Comparison of ENCODE assay signal across 22 cellular contexts in the genomic region with DNA sequence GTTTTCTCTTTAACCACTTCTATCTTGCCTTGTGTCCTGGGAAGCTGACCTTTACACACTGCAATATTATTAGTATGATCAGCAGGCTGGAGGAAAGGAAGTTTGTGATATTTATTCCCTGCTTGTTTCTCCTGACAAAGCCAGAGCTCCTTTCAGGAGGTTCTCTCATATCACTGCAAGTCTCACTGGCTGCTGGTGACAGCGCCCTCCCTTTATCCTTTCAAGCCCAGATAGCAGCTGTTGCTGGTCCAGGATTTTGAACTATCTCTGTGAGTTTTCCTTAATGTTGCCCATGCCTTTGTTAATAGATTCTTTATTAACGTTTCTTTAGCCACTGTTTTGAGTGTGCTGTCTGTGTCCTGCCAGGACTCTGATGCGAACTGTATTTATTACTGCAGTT.
DNase-seq lines count a peak whose midpoint lies in the region; ATAC-seq and TF ChIP-seq lines count a peak whose summit lies in the region.
"Had no signal": no experiment of that assay in that cellular context is flagged by ENCODE, and none has a peak within 500 bp of the region (broad histone marks: within the 10 kb centered on the region; RNA-seq: fewer than 3 reads in every experiment).

No MANE protein-coding gene starts in this region.

- no peak overlapping the region for H3K4ac ChIP-seq in H9 (ENCODE audit: low read depth, low read length)

- H3T11ph ChIP-seq in H9 (ENCODE audit: low read length), result no peak overlapping the region

- no peak overlapping the region for H4K91ac ChIP-seq in H9 (ENCODE audit: insufficient read length, low read depth, low read length)

- H3K4me3 ChIP-seq in WERI-Rb-1 (ENCODE audit: low read depth, low read length), result no peak overlapping the region
- no peak overlapping the region for H3K4me3 ChIP-seq in smooth muscle cell
- H3K4me3 ChIP-seq: GM23248 had no signal

- H3K4me3 Mint-ChIP-seq in H9 (no peak overlapping the region), nephron (no peak overlapping the region)
- H3K4me3 Mint-ChIP-seq in activated naive CD4-positive, alpha-beta T cell treated with anti-CD3 and anti-CD28 coated beads, Interleukin-2, amount 10 ng/mL, durations not matched to agents 7 days and 5 days, result no peak overlapping the region
- H3K4me3 Mint-ChIP-seq: B cell; CD14-positive monocyte; CD8-positive, alpha-beta memory T cell had no signal

- H3K4me2 ChIP-seq in H9 (ENCODE audit: insufficient read depth, insufficient read length, low read length) (no peak overlapping the region), smooth muscle cell (no peak overlapping the region)

- H3K27me3 Mint-ChIP-seq in H9 (ENCODE audit: low read depth) (no peaks in the 10 kb centered on the region; the same call in 1 of the 2 replicates), nephron (ENCODE audit: low read depth) (no peaks in the 10 kb centered on the region)
- no peaks in the 10 kb centered on the region for H3K27me3 Mint-ChIP-seq in activated naive CD4-positive, alpha-beta T cell treated with anti-CD3 and anti-CD28 coated beads, Interleukin-2, amount 10 ng/mL, durations not matched to agents 7 days and 5 days
- H3K27me3 Mint-ChIP-seq: B cell; CD8-positive, alpha-beta memory T cell had no signal

- peak overlapping the region; percentile 10 for H2AFZ ChIP-seq in H9 (ENCODE audit: low read length)
- H2AFZ ChIP-seq in smooth muscle cell (ENCODE audit: low read depth), result peak overlapping the region; percentile 20
- H2AFZ ChIP-seq: GM23248 had no signal

- no peak for TF ChIP-seq CTCF in H9 (conservative IDR thresholded peaks at IDR 0.05)
- no peak for TF ChIP-seq CTCF in WERI-Rb-1 (IDR thresholded peaks at IDR 0.05; ENCODE audit: low read depth, low read length)
- TF ChIP-seq CTCF in nephron (IDR thresholded peaks at IDR 0.05; ENCODE audit: unreplicated experiment in 3 of 3), result no peak
- TF ChIP-seq CTCF in smooth muscle cell (IDR thresholded peaks at IDR 0.05; ENCODE audit: borderline replicate concordance, insufficient read depth, poor library complexity, severe bottlenecking), result no peak

- no CpG with 5 or more reads among the region's 3 CpGs for WGBS in H9 (ENCODE audit: extremely low coverage, insufficient read length, low lambda C conversion rate)
- 52% methylated on average over 3 of the region's 3 CpGs for WGBS in smooth muscle cell (ENCODE audit: low lambda C conversion rate)

- H3K27ac Mint-ChIP-seq in H9 (no peak overlapping the region), nephron (peak overlapping the region in 2 of 3 experiments; percentile 20 to 57)
- H3K27ac Mint-ChIP-seq in activated naive CD4-positive, alpha-beta T cell treated with anti-CD3 and anti-CD28 coated beads, Interleukin-2, amount 10 ng/mL, durations not matched to agents 7 days and 5 days, result no peak overlapping the region
- H3K27ac Mint-ChIP-seq: B cell; CD14-positive monocyte; CD8-positive, alpha-beta memory T cell had no signal

- H3K14ac ChIP-seq in H9 (ENCODE audit: insufficient read depth, low read length), result no peak overlapping the region

- H3K79me2 ChIP-seq in H9 (ENCODE audit: insufficient read depth, low read length), result no peaks in the 10 kb centered on the region
- H3K79me2 ChIP-seq in smooth muscle cell (ENCODE audit: low read depth), result no peaks in the 10 kb centered on the region

- H2BK120ac ChIP-seq in H9 (ENCODE audit: low read depth, low read length, poor library complexity, severe bottlenecking), result no peak overlapping the region

- DNase-seq in H9 (no peak), WERI-Rb-1 (peak; percentile 13), smooth muscle cell (lab: John Stamatoyannopoulos, UW; ENCODE audit: unreplicated experiment) (no peak)
- DNase-seq in activated naive CD4-positive, alpha-beta T cell treated with anti-CD3 and anti-CD28 coated beads, Interleukin-2, amount 10 ng/mL, durations not matched to agents 7 days and 5 days, result no peak
- no peak for DNase-seq in NK-92 treated with Interleukin-12 subunit alpha and Interleukin-12 subunit beta, amount 100 ng/mL, for 24 hours (lab: John Stamatoyannopoulos, UW)
- DNase-seq: Calu3; CD8-positive, alpha-beta memory T cell; GM23248; HCEC 1CT; NCI-H1092; NCI-H1417 treated with DMSO at 0.1 percent for 48 hours; NCI-H187; NCI-H2107; NCI-H524; NCI-H748 treated with DMSO at 0.1 percent for 48 hours; RPMI8226; SHP77; T-helper 1 cell had no signal

- H3K36me3 Mint-ChIP-seq in H9 (ENCODE audit: insufficient read depth in 1 of 3, low read depth in 3 of 3) (no peaks in the 10 kb centered on the region), nephron (ENCODE audit: low read depth) (no peaks in the 10 kb centered on the region)
- H3K36me3 Mint-ChIP-seq in activated naive CD4-positive, alpha-beta T cell treated with anti-CD3 and anti-CD28 coated beads, Interleukin-2, amount 10 ng/mL, durations not matched to agents 7 days and 5 days, result no peaks in the 10 kb centered on the region
- H3K36me3 Mint-ChIP-seq: CD14-positive monocyte; CD8-positive, alpha-beta memory T cell had no signal

- H3K18ac ChIP-seq in H9 (ENCODE audit: insufficient read length, low read depth, low read length), result no peak overlapping the region

- H4K5ac ChIP-seq in H9 (ENCODE audit: insufficient read length, low read depth, low read length), result no peak overlapping the region

- no peak overlapping the region for H3K56ac ChIP-seq in H9 (ENCODE audit: insufficient read length, low read depth, low read length)

- H3K36me3 ChIP-seq in WERI-Rb-1 (no peaks in the 10 kb centered on the region), smooth muscle cell (ENCODE audit: low read depth) (no peaks in the 10 kb centered on the region)

- no peak overlapping the region for H2BK12ac ChIP-seq in H9 (ENCODE audit: insufficient read length, low read depth, low read length)

- H3K27ac ChIP-seq in H9 (ENCODE audit: insufficient read length, low read depth, low read length), result no peak overlapping the region
- no peak overlapping the region for H3K27ac ChIP-seq in WERI-Rb-1
- H3K27ac ChIP-seq in smooth muscle cell (ENCODE audit: low read depth), result no peak overlapping the region
- H3K27ac ChIP-seq: GM23248 had no signal

- no peak overlapping the region for H3K9ac ChIP-seq in H9 (ENCODE audit: extremely low read depth, insufficient read length, low read length)
- no peak overlapping the region for H3K9ac ChIP-seq in smooth muscle cell (ENCODE audit: low read depth)
- H3K9ac ChIP-seq: GM23248 had no signal

- no peak overlapping the region for H4K8ac ChIP-seq in H9 (replicated peaks; ENCODE audit: insufficient read length, low read depth, low read length)

- no peaks in the 10 kb centered on the region for H3K23me2 ChIP-seq in H9 (ENCODE audit: insufficient read length, low read depth, low read length, poor library complexity, severe bottlenecking)

- ATAC-seq in HG02884 (IDR thresholded peaks at IDR 0.05; ENCODE audit: unreplicated experiment), result no peak

- H3K4me1 Mint-ChIP-seq in H9, result no peaks in the 10 kb centered on the region
- H3K4me1 Mint-ChIP-seq in nephron, result peaks cover 11% of the 10 kb centered on the region
- no peaks in the 10 kb centered on the region for H3K4me1 Mint-ChIP-seq in activated naive CD4-positive, alpha-beta T cell treated with anti-CD3 and anti-CD28 coated beads, Interleukin-2, amount 10 ng/mL, durations not matched to agents 7 days and 5 days
- H3K4me1 Mint-ChIP-seq: B cell; CD14-positive monocyte; CD8-positive, alpha-beta memory T cell had no signal

- H3K9me3 Mint-ChIP-seq in H9, result no peaks in the 10 kb centered on the region
- no peaks in the 10 kb centered on the region for H3K9me3 Mint-ChIP-seq in nephron
- H3K9me3 Mint-ChIP-seq in activated naive CD4-positive, alpha-beta T cell treated with anti-CD3 and anti-CD28 coated beads, Interleukin-2, amount 10 ng/mL, durations not matched to agents 7 days and 5 days, result no peaks in the 10 kb centered on the region

- no peak overlapping the region for H2BK20ac ChIP-seq in H9 (ENCODE audit: low read depth, low read length, poor library complexity, severe bottlenecking)

- H3K27me3 ChIP-seq in H9 (ENCODE audit: insufficient read depth, low read length), result no peaks in the 10 kb centered on the region
- no peaks in the 10 kb centered on the region for H3K27me3 ChIP-seq in WERI-Rb-1 (ENCODE audit: insufficient read depth, low read depth, severe bottlenecking)
- no peaks in the 10 kb centered on the region for H3K27me3 ChIP-seq in smooth muscle cell (ENCODE audit: low read depth)

- no peak overlapping the region for H2AK5ac ChIP-seq in H9 (ENCODE audit: insufficient read length, low read length)

- no peaks in the 10 kb centered on the region for H3K4me1 ChIP-seq in H9 (ENCODE audit: insufficient read depth, low read length)
- no peaks in the 10 kb centered on the region for H3K4me1 ChIP-seq in smooth muscle cell (ENCODE audit: low read depth)

- no peaks in the 10 kb centered on the region for H3K9me3 ChIP-seq in H9 (ENCODE audit: control insufficient read depth, low read depth, low read length)
- H3K9me3 ChIP-seq in WERI-Rb-1 (ENCODE audit: severe bottlenecking), result no peaks in the 10 kb centered on the region
- no peaks in the 10 kb centered on the region for H3K9me3 ChIP-seq in smooth muscle cell (replicated peaks; ENCODE audit: low read depth)

- H3K79me1 ChIP-seq in H9 (ENCODE audit: insufficient read depth, low read depth, low read length, poor library complexity, severe bottlenecking), result no peaks in the 10 kb centered on the region

- CTCF ChIA-PET in activated naive CD4-positive, alpha-beta T cell treated with anti-CD3 and anti-CD28 coated beads, Interleukin-2, amount 10 ng/mL, durations not matched to agents 7 days and 5 days (lab: Charles Lee), result no interaction called here

- no peak overlapping the region for H2BK5ac ChIP-seq in H9 (ENCODE audit: insufficient read length, low read length)

- no peak overlapping the region for H3K23ac ChIP-seq in H9 (ENCODE audit: insufficient read length, low read depth, low read length)

- no peaks in the 10 kb centered on the region for H4K20me1 ChIP-seq in H9 (ENCODE audit: control insufficient read depth, insufficient read depth, insufficient read length)
- H4K20me1 ChIP-seq in smooth muscle cell (ENCODE audit: low read depth), result no peaks in the 10 kb centered on the region

- H2BK15ac ChIP-seq in H9 (ENCODE audit: low read depth, low read length), result no peak overlapping the region

- no peaks in the 10 kb centered on the region for H3F3A ChIP-seq in smooth muscle cell (ENCODE audit: low read depth)

Comparison
In these comparisons a context has a peak if more than half of its experiments do, and no peak if none do; other contexts are left out.
1. H3K27ac Mint-ChIP-seq: peak in nephron (2 of 3); none in H9 (0 of 3) and activated naive CD4-positive, alpha-beta T cell treated with anti-CD3 and anti-CD28 coated beads, Interleukin-2, amount 10 ng/mL, durations not matched to agents 7 days and 5 days (single experiment).